20 cellular contexts compared by ENCODE assay signal in genomic region chr3:155385896-155386295, GRCh38.
DNase-seq lines count a peak whose midpoint lies in the region; ATAC-seq and TF ChIP-seq lines count a peak whose summit lies in the region.
"Had no signal": no experiment of that assay in that cellular context is flagged by ENCODE, and none has a peak within 500 bp of the region (broad histone marks: within the 10 kb centered on the region; RNA-seq: fewer than 3 reads in every experiment).

No MANE protein-coding gene starts in this region.

- TF ChIP-seq POLR2A in body of pancreas (IDR thresholded peaks at IDR 0.05) = no peak

- no peak overlapping the region for H3K4me3 Mint-ChIP-seq in nephron
- H3K4me3 Mint-ChIP-seq: CD4-positive, alpha-beta T cell; H9; HFFc6 had no signal

- ATAC-seq in body of pancreas = no peak
- ATAC-seq in GM21390 (IDR thresholded peaks at IDR 0.05; ENCODE audit: unreplicated experiment) = no peak

- H3K36me3 Mint-ChIP-seq in nephron (ENCODE audit: low read depth) = no peaks in the 10 kb centered on the region

- peak; percentile 38 for DNase-seq in GM03348 (ENCODE audit: low spot score)
- peak; percentile 16 for DNase-seq in adipocyte (ENCODE audit: low read depth)
- DNase-seq in fibroblast of villous mesenchyme (ENCODE audit: low read depth) = peak; percentile 17
- no peak for DNase-seq in GOT3 (lab: John Stamatoyannopoulos, UW)
- DNase-seq in body of pancreas = no peak
- DNase-seq: CD4-positive, alpha-beta T cell; COR-L47; H9; HFFc6; Kasumi-1; NCI-H1694; NCI-H2081; NCI-H446 treated with DMSO at 0.1 percent for 48 hours; NCI-H526 treated with DMSO at 0.1 percent for 48 hours; OCI-M1; SHP77 treated with DMSO at 0.1 percent for 48 hours; SK-N-SH had no signal

- H3K9me3 ChIP-seq in adipocyte (ENCODE audit: control insufficient read depth, low read length) (no peaks in the 10 kb centered on the region), body of pancreas (no peaks in the 10 kb centered on the region)
- H3K9me3 ChIP-seq: BLaER1, SK-N-SH had no signal

- intact Hi-C loops in body of pancreas (cut with DNase I) = loop anchor here (10.0 kb wide), 1 partner anchor 309 kb away; no protein-coding TSS in a partner anchor

- no peaks in the 10 kb centered on the region for H3K9me3 Mint-ChIP-seq in nephron
- H3K9me3 Mint-ChIP-seq: CD4-positive, alpha-beta T cell; H9; HFFc6 had no signal

- H3K27ac Mint-ChIP-seq in nephron = peak overlapping the region in 2 of 3 experiments; percentile 58 to 73
- H3K27ac Mint-ChIP-seq: CD4-positive, alpha-beta T cell; HFFc6 had no signal

- no peak overlapping the region for H3K27ac ChIP-seq in body of pancreas
- H3K27ac ChIP-seq: BLaER1 had no signal

- no peaks in the 10 kb centered on the region for H3K27me3 Mint-ChIP-seq in nephron (ENCODE audit: low read depth)
- H3K27me3 Mint-ChIP-seq: CD4-positive, alpha-beta T cell had no signal

- peaks cover 43% of the 10 kb centered on the region for H3K4me1 Mint-ChIP-seq in nephron

- H3K27me3 ChIP-seq in adipocyte (replicated peaks; ENCODE audit: control insufficient read depth, insufficient read depth, low read length) = no peaks in the 10 kb centered on the region
- H3K27me3 ChIP-seq in body of pancreas = no peaks in the 10 kb centered on the region
- H3K27me3 ChIP-seq: BLaER1 had no signal

- H3K4me1 ChIP-seq in adipocyte (ENCODE audit: control insufficient read depth, insufficient read depth, low read length) (peaks cover 17% of the 10 kb centered on the region), body of pancreas (no peaks in the 10 kb centered on the region)
- H3K4me1 ChIP-seq: BLaER1 had no signal

- no peak overlapping the region for H3K9ac ChIP-seq in adipocyte (ENCODE audit: low read length)
- H3K9ac ChIP-seq: BLaER1, SK-N-SH had no signal

- 60 to 62% methylated on average over 3 of the region's 3 CpGs for WGBS in body of pancreas, 2 donors

- no peaks in the 10 kb centered on the region for H3K36me3 ChIP-seq in adipocyte (ENCODE audit: control insufficient read depth, insufficient read depth, low read length, severe bottlenecking)
- no peaks in the 10 kb centered on the region for H3K36me3 ChIP-seq in body of pancreas (replicated peaks in 1 of 2; ENCODE audit: insufficient read depth in 1 of 2, low read depth in 2 of 2)
- H3K36me3 ChIP-seq: BLaER1 had no signal

- H3K4me3 ChIP-seq in adipocyte (ENCODE audit: low read length) (no peak overlapping the region), fibroblast of villous mesenchyme (ENCODE audit: low read depth, low read length) (no peak overlapping the region), body of pancreas (no peak overlapping the region)
- H3K4me3 ChIP-seq: BLaER1 had no signal

- TF ChIP-seq CTCF in fibroblast of villous mesenchyme (IDR thresholded peaks at IDR 0.05; ENCODE audit: insufficient read depth, low read depth, low read length) = no peak
- TF ChIP-seq CTCF in nephron (IDR thresholded peaks at IDR 0.05; ENCODE audit: unreplicated experiment in 3 of 3) = no peak
- TF ChIP-seq CTCF in body of pancreas (IDR thresholded peaks at IDR 0.05) = no peak

Comparison
In these comparisons a context has a peak if more than half of its experiments do, and no peak if none do; other contexts are left out.
1. DNase-seq: peak in GM03348 (single experiment), adipocyte (single experiment) and fibroblast of villous mesenchyme (single experiment); none in GOT3 (single experiment) and body of pancreas (0 of 4).